8 cellular contexts compared by ENCODE assay signal in genomic region chr15:66617137-66618090, GRCh38. TPM values are rescaled to one million over a fixed set of nuclear protein-coding genes. Genes with fewer than 3 reads are reported as not detected.
DNase-seq lines count a peak whose midpoint lies in the region; ATAC-seq and TF ChIP-seq lines count a peak whose summit lies in the region.

No MANE protein-coding gene starts in this region.

- H2BK12ac ChIP-seq in neuronal stem cell (ENCODE audit: low read length) = no peak overlapping the region

- H3K9me3 ChIP-seq in neuronal stem cell (replicated peaks in 1 of 2; ENCODE audit: control insufficient read depth in 2 of 2, insufficient read depth in 1 of 2, low read depth in 1 of 2, low read length in 2 of 2) (no peaks in the 10 kb centered on the region), OCI-LY7 (ENCODE audit: low read length) (no peaks in the 10 kb centered on the region)

- CTCF ChIA-PET in OCI-LY7 (lab: Charles Lee; ENCODE audit: unreplicated experiment) = interaction anchor here (0.6 kb wide), 1 partner anchor 135 kb away, joined by 3 read pairs; no protein-coding TSS in a partner anchor

- no peak overlapping the region for H3K9ac ChIP-seq in neuronal stem cell (ENCODE audit: low read depth, low read length, poor library complexity)

- H4K8ac ChIP-seq in neuronal stem cell (ENCODE audit: low read depth, low read length) = no peak overlapping the region

- TF ChIP-seq CTCF in fibroblast of pulmonary artery (IDR thresholded peaks at IDR 0.05; ENCODE audit: low read length, missing control alignments) (no peak), OCI-LY7 (conservative IDR thresholded peaks at IDR 0.05; ENCODE audit: low read length) (no peak)

- H4K20me1 ChIP-seq in OCI-LY7 (ENCODE audit: insufficient read depth, low read length) = no peaks in the 10 kb centered on the region

- no peak overlapping the region for H3K27ac ChIP-seq in neuronal stem cell (replicated peaks; ENCODE audit: low read length)
- H3K27ac ChIP-seq in OCI-LY7 (ENCODE audit: low read depth, low read length, poor library complexity, severe bottlenecking) = no peak overlapping the region

- no peak overlapping the region for H2BK5ac ChIP-seq in neuronal stem cell (ENCODE audit: low read length)

- H3K4me3 ChIP-seq in fibroblast of pulmonary artery (replicated peaks; ENCODE audit: low read depth, low read length) (no peak overlapping the region), neuronal stem cell (ENCODE audit: low read length in 2 of 2) (no peak overlapping the region), OCI-LY7 (ENCODE audit: low read depth, low read length, poor library complexity, severe bottlenecking) (no peak overlapping the region)

- H3K23ac ChIP-seq in neuronal stem cell (ENCODE audit: low read depth, low read length, poor library complexity) = no peak overlapping the region

- no TSS peak for BruUV-seq in OCI-LY7 (replicated peaks; lab: Mats Ljungman, UMichigan)

- H2AFZ ChIP-seq in neuronal stem cell (ENCODE audit: low read length) (peak overlapping the region; percentile 91), OCI-LY7 (ENCODE audit: low read length) (no peak overlapping the region)

- H3K36me3 ChIP-seq in neuronal stem cell (replicated peaks in 1 of 2; ENCODE audit: control insufficient read depth in 2 of 2, insufficient read depth in 2 of 2, low read length in 2 of 2) (no peaks in the 10 kb centered on the region), OCI-LY7 (ENCODE audit: insufficient read depth, low read length) (no peaks in the 10 kb centered on the region)

- no peak overlapping the region for H2BK120ac ChIP-seq in neuronal stem cell (ENCODE audit: low read depth, low read length)

- no peak overlapping the region for H3K4ac ChIP-seq in neuronal stem cell (ENCODE audit: low read length)

- no peak overlapping the region for H4K91ac ChIP-seq in neuronal stem cell (ENCODE audit: low read depth, low read length, poor library complexity)

- H2BK15ac ChIP-seq in neuronal stem cell (ENCODE audit: low read length) = no peak overlapping the region

- H3K27me3 ChIP-seq in neuronal stem cell (ENCODE audit: control insufficient read depth in 3 of 3, insufficient read depth in 3 of 3, low read depth in 1 of 3, low read length in 3 of 3) = peaks cover 0 to 15% (median 0%) of the 10 kb centered on the region in 3 experiments

- H3K9me2 ChIP-seq in OCI-LY7 (ENCODE audit: insufficient read depth, low read length) = no peaks in the 10 kb centered on the region

- ATAC-seq in GM21825 (IDR thresholded peaks at IDR 0.05; ENCODE audit: unreplicated experiment) = no peak

- no peaks in the 10 kb centered on the region for H3K79me2 ChIP-seq in OCI-LY7 (ENCODE audit: insufficient read depth, low read depth, low read length)

- H2AK5ac ChIP-seq in neuronal stem cell (ENCODE audit: low read depth, low read length) = peak overlapping the region; percentile 86

- POLR2A ChIA-PET in OCI-LY7 (lab: Charles Lee) = no interaction called here

- WGBS in neuronal stem cell (ENCODE audit: extremely low coverage in 2 of 2, insufficient read length in 2 of 2, insufficient replicate concordance in 1 of 2), 2 donors = no CpG with 5 or more reads among the region's 15 CpGs

- peak; percentile 67 for DNase-seq in EL
- DNase-seq in RPMI7951 (ENCODE audit: low read depth) = peak; percentile 78
- DNase-seq in fibroblast of pulmonary artery (ENCODE audit: low read depth) = peak; percentile 88
- no peak for DNase-seq in neuronal stem cell (ENCODE audit: low spot score)
- DNase-seq in NCI-H1436 (lab: John Stamatoyannopoulos, UW) = no peak
- DNase-seq in activated CD4-positive, alpha-beta T cell treated with anti-CD3 and anti-CD28 coated beads for 48 hours = no peak
- DNase-seq in OCI-LY7 (ENCODE audit: low spot score) = no peak

- H3K4me1 ChIP-seq in neuronal stem cell (ENCODE audit: control insufficient read depth in 2 of 2, insufficient read depth in 1 of 2, low read depth in 1 of 2, low read length in 2 of 2) = peaks cover 16 to 30% of the 10 kb centered on the region in 2 donors
- H3K4me1 ChIP-seq in OCI-LY7 (ENCODE audit: insufficient read depth, low read length, poor library complexity, severe bottlenecking) = no peaks in the 10 kb centered on the region

- H3K4me2 ChIP-seq in neuronal stem cell (ENCODE audit: insufficient read depth, low read length, poor library complexity, severe bottlenecking) (no peak overlapping the region), OCI-LY7 (ENCODE audit: low read length) (no peak overlapping the region)

- no peak overlapping the region for H3K14ac ChIP-seq in neuronal stem cell (ENCODE audit: low read length)

- H3K18ac ChIP-seq in neuronal stem cell (ENCODE audit: low read length) = peak overlapping the region; percentile 72

- no peaks in the 10 kb centered on the region for H3K79me1 ChIP-seq in neuronal stem cell (ENCODE audit: low read depth, low read length)

- intact Hi-C loops in OCI-LY7 (cut with micrococcal nuclease; ENCODE audit: unreplicated experiment) = no loop called here

RNA-seq across cellular contexts. Expression of gene LCTL, which starts 51.6 kb away (rescaled TPM):
- 2.2 and 2.8 TPM in 2 replicates for total RNA-seq in RPMI7951 (2014; rRNA removed; shearing (Covaris generic))
- polyA plus RNA-seq in neuronal stem cell (2013, experiment 1 of 2) = 10.9 TPM
- polyA plus RNA-seq in neuronal stem cell (2013, experiment 2 of 2) = 10.4 TPM
- not detected in 2 replicates for total RNA-seq in OCI-LY7 (2014; rRNA removed; shearing (Covaris generic))
- total RNA-seq in OCI-LY7 (2022) = not detected in 2 replicates

Comparison
In these comparisons a context has a peak if more than half of its experiments do, and no peak if none do; other contexts are left out.
1. DNase-seq: peak in EL (single experiment), RPMI7951 (single experiment) and fibroblast of pulmonary artery (single experiment); none in neuronal stem cell (single experiment), NCI-H1436 (single experiment), activated CD4-positive, alpha-beta T cell treated with anti-CD3 and anti-CD28 coated beads for 48 hours (single experiment) and OCI-LY7 (single experiment).